29 cellular contexts compared by ENCODE assay signal in genomic region chr4:189096717-189097116, GRCh38.
DNase-seq lines count a peak whose midpoint lies in the region; ATAC-seq, FAIRE-seq and TF ChIP-seq lines count a peak whose summit lies in the region.
"Had no signal": no experiment of that assay in that cellular context is flagged by ENCODE, and none has a peak within 500 bp of the region (broad histone marks: within the 10 kb centered on the region; RNA-seq: fewer than 3 reads in every experiment).

No MANE protein-coding gene starts in this region.

- H3K4me1 ChIP-seq in Loucy (ENCODE audit: insufficient read depth, low read length, poor library complexity, severe bottlenecking) (peaks cover 5% of the 10 kb centered on the region), neural progenitor cell (no peaks in the 10 kb centered on the region)
- H3K4me1 ChIP-seq: adrenal gland, colonic mucosa, esophagus squamous epithelium, gastroesophageal sphincter, tibial artery had no signal

- no peaks in the 10 kb centered on the region for H3F3A ChIP-seq in Loucy (ENCODE audit: low read depth)
- H3F3A ChIP-seq in neural progenitor cell (ENCODE audit: low read depth), result no peaks in the 10 kb centered on the region

- FAIRE-seq in GM12892 (lab: Jason Lieb, UNC), result no peak
- FAIRE-seq: keratinocyte had no signal

- no peaks in the 10 kb centered on the region; the same call in 1 of the 2 replicates for H3K9me3 ChIP-seq in Loucy (ENCODE audit: insufficient read depth, low read depth, low read length)
- H3K9me3 ChIP-seq in neural progenitor cell (ENCODE audit: low read depth), result no peaks in the 10 kb centered on the region
- H3K9me3 ChIP-seq: adrenal gland, colonic mucosa, esophagus squamous epithelium, gastroesophageal sphincter, tibial artery had no signal

- H3K36me3 Mint-ChIP-seq in chondrocyte (ENCODE audit: low read depth) (no peaks in the 10 kb centered on the region), neural progenitor cell (no peaks in the 10 kb centered on the region)
- no peaks in the 10 kb centered on the region for H3K36me3 Mint-ChIP-seq in activated T-helper 17 cell treated with anti-CD3 and anti-CD28 coated beads, Interleukin-2, amount 50 U/mL, for 72 hours (ENCODE audit: low read depth)
- H3K36me3 Mint-ChIP-seq: brain; CD4-positive, alpha-beta memory T cell had no signal

- H3K4me1 Mint-ChIP-seq in chondrocyte (ENCODE audit: low read depth) (peaks cover 7% of the 10 kb centered on the region), neural progenitor cell (no peaks in the 10 kb centered on the region)
- no peaks in the 10 kb centered on the region for H3K4me1 Mint-ChIP-seq in activated T-helper 17 cell treated with anti-CD3 and anti-CD28 coated beads, Interleukin-2, amount 50 U/mL, for 72 hours
- H3K4me1 Mint-ChIP-seq: brain; CD4-positive, alpha-beta memory T cell; neural crest cell; stimulated activated naive CD8-positive, alpha-beta T cell treated with anti-CD3 and anti-CD28 coated beads, Interleukin-15, amount 100 ng/mL, for 72 hours had no signal

- H3K27me3 Mint-ChIP-seq in chondrocyte (ENCODE audit: low read depth), result no peaks in the 10 kb centered on the region
- H3K27me3 Mint-ChIP-seq in neural progenitor cell (ENCODE audit: insufficient read depth, low read depth), result no peaks in the 10 kb centered on the region
- H3K27me3 Mint-ChIP-seq in activated T-helper 17 cell treated with anti-CD3 and anti-CD28 coated beads, Interleukin-2, amount 50 U/mL, for 72 hours, result no peaks in the 10 kb centered on the region
- H3K27me3 Mint-ChIP-seq: brain; CD4-positive, alpha-beta memory T cell; effector memory CD8-positive, alpha-beta T cell; progenitor cell of endocrine pancreas; stimulated activated naive CD8-positive, alpha-beta T cell treated with anti-CD3 and anti-CD28 coated beads, Interleukin-15, amount 100 ng/mL, for 72 hours had no signal

- no peak overlapping the region for H3K4me3 ChIP-seq in Loucy (ENCODE audit: low read length, poor library complexity, severe bottlenecking)
- H3K4me3 ChIP-seq in neural progenitor cell, result no peak overlapping the region
- H3K4me3 ChIP-seq: adrenal gland, colonic mucosa, esophagus squamous epithelium, gastroesophageal sphincter, GM23248, tibial artery had no signal

- no peaks in the 10 kb centered on the region for H3K9me2 ChIP-seq in Loucy (replicated peaks; ENCODE audit: low read depth, low read length)

- no peak for TF ChIP-seq POLR2A in GM12892 (IDR thresholded peaks at IDR 0.05; ENCODE audit: low read depth, low read length)

- H3K79me2 ChIP-seq in Loucy (ENCODE audit: insufficient read depth, low read length) (no peaks in the 10 kb centered on the region), neural progenitor cell (ENCODE audit: low read depth) (no peaks in the 10 kb centered on the region)

- H2AFZ ChIP-seq in Loucy (ENCODE audit: low read length), result no peak overlapping the region
- H2AFZ ChIP-seq in neural progenitor cell (replicated peaks), result no peak overlapping the region
- H2AFZ ChIP-seq: GM23248 had no signal

- H3K27me3 ChIP-seq in Loucy (ENCODE audit: insufficient read depth, low read length, poor library complexity, severe bottlenecking) (no peaks in the 10 kb centered on the region), neural progenitor cell (no peaks in the 10 kb centered on the region)
- H3K27me3 ChIP-seq: adrenal gland, colonic mucosa, esophagus squamous epithelium, gastroesophageal sphincter, tibial artery had no signal

- H3K36me3 ChIP-seq in Loucy (ENCODE audit: insufficient read depth, low read length), result no peaks in the 10 kb centered on the region
- H3K36me3 ChIP-seq in neural progenitor cell, result no peaks in the 10 kb centered on the region
- H3K36me3 ChIP-seq: adrenal gland, colonic mucosa, esophagus squamous epithelium, gastroesophageal sphincter, tibial artery had no signal

- no peak overlapping the region for H3K9ac ChIP-seq in Loucy (ENCODE audit: low read depth, low read length, poor library complexity, severe bottlenecking)
- H3K9ac ChIP-seq in neural progenitor cell, result no peak overlapping the region
- H3K9ac ChIP-seq: GM23248 had no signal

- no peak overlapping the region for H3K4me2 ChIP-seq in Loucy (ENCODE audit: low read depth, low read length, poor library complexity, severe bottlenecking)
- H3K4me2 ChIP-seq in neural progenitor cell, result no peak overlapping the region

- H3K27ac ChIP-seq in neural progenitor cell, result no peak overlapping the region
- H3K27ac ChIP-seq: adrenal gland, colonic mucosa, esophagus squamous epithelium, gastroesophageal sphincter, GM23248, tibial artery had no signal

- no peak for ATAC-seq in activated T-helper 17 cell treated with anti-CD3 and anti-CD28 coated beads, Interleukin-2, amount 50 U/mL, for 72 hours (replicated peaks)
- ATAC-seq in HG02642 (IDR thresholded peaks at IDR 0.05; ENCODE audit: poor library complexity, unreplicated experiment), result no peak
- ATAC-seq: effector memory CD8-positive, alpha-beta T cell; gastroesophageal sphincter; stimulated activated naive CD8-positive, alpha-beta T cell treated with anti-CD3 and anti-CD28 coated beads, Interleukin-15, amount 100 ng/mL, for 72 hours had no signal

- H4K20me1 ChIP-seq in Loucy (ENCODE audit: insufficient read depth, low read length, poor library complexity, severe bottlenecking) (no peaks in the 10 kb centered on the region), neural progenitor cell (ENCODE audit: low read depth) (no peaks in the 10 kb centered on the region)

- TF ChIP-seq CTCF in Loucy (conservative IDR thresholded peaks at IDR 0.05; ENCODE audit: low read length) (0 out of 2 replicates have a peak, but pooled peaks have one; percentile 22), chondrocyte (IDR thresholded peaks at IDR 0.05) (peak; percentile 15), neural progenitor cell (IDR thresholded peaks at IDR 0.05) (peak; percentile 15)

- DNase-seq in GM12892 (ENCODE audit: insufficient read length) (peak; percentile 2), chondrocyte (ENCODE audit: low spot score) (no peak), neural progenitor cell (ENCODE audit: low spot score) (no peak), nucleus accumbens (lab: John Stamatoyannopoulos, UW) (no peak), cerebellar cortex (ENCODE audit: low spot score) (no peak)
- DNase-seq: activated naive CD4-positive, alpha-beta T cell; adrenal gland; CD4-positive, alpha-beta memory T cell; colonic mucosa; DMS79; effector memory CD8-positive, alpha-beta T cell; esophagus squamous epithelium; GM23248; NCI-H2029 treated with DMSO at 0.1 percent for 48 hours; NCI-H226; NCI-H774; Right ventricle myocardium superior; stimulated activated naive CD8-positive, alpha-beta T cell treated with anti-CD3 and anti-CD28 coated beads, Interleukin-15, amount 100 ng/mL, for 72 hours; SW 1271; T1000; tibial artery had no signal

- H3K27ac Mint-ChIP-seq in chondrocyte (ENCODE audit: unreplicated experiment), result no peak overlapping the region
- H3K27ac Mint-ChIP-seq in neural progenitor cell, result no peak overlapping the region
- no peak overlapping the region for H3K27ac Mint-ChIP-seq in activated T-helper 17 cell treated with anti-CD3 and anti-CD28 coated beads, Interleukin-2, amount 50 U/mL, for 72 hours
- H3K27ac Mint-ChIP-seq: brain; CD4-positive, alpha-beta memory T cell; effector memory CD8-positive, alpha-beta T cell; progenitor cell of endocrine pancreas; stimulated activated naive CD8-positive, alpha-beta T cell treated with anti-CD3 and anti-CD28 coated beads, Interleukin-15, amount 100 ng/mL, for 72 hours had no signal

- H3K9me3 Mint-ChIP-seq in chondrocyte (ENCODE audit: low read depth), result no peaks in the 10 kb centered on the region
- no peaks in the 10 kb centered on the region for H3K9me3 Mint-ChIP-seq in neural progenitor cell
- no peaks in the 10 kb centered on the region for H3K9me3 Mint-ChIP-seq in activated T-helper 17 cell treated with anti-CD3 and anti-CD28 coated beads, Interleukin-2, amount 50 U/mL, for 72 hours
- H3K9me3 Mint-ChIP-seq: neural crest cell had no signal

- H3K4me3 Mint-ChIP-seq in chondrocyte (ENCODE audit: unreplicated experiment), result no peak overlapping the region
- H3K4me3 Mint-ChIP-seq in neural progenitor cell, result no peak overlapping the region
- no peak overlapping the region for H3K4me3 Mint-ChIP-seq in activated T-helper 17 cell treated with anti-CD3 and anti-CD28 coated beads, Interleukin-2, amount 50 U/mL, for 72 hours
- H3K4me3 Mint-ChIP-seq: brain; CD4-positive, alpha-beta memory T cell; effector memory CD8-positive, alpha-beta T cell; neural crest cell; stimulated activated naive CD8-positive, alpha-beta T cell treated with anti-CD3 and anti-CD28 coated beads, Interleukin-15, amount 100 ng/mL, for 72 hours had no signal
